In genomic region chr11:46099973-46100335, GRCh38 we compare ENCODE assay signal across 8 cellular contexts. TPM values are rescaled to one million over a fixed set of nuclear protein-coding genes. Genes with fewer than 3 reads are reported as not detected.
DNase-seq lines count a peak whose midpoint lies in the region; ATAC-seq and TF ChIP-seq lines count a peak whose summit lies in the region.

No MANE protein-coding gene starts in this region.

- DNase-seq in right cardiac atrium (no peak), Right ventricle myocardium inferior (ENCODE audit: missing footprints) (no peak), left lung (no peak), vagina (ENCODE audit: extremely low spot score in 2 of 2) (no peak), BE2C (no peak), KG1 (lab: John Stamatoyannopoulos, UW) (no peak)
- no peak for DNase-seq in activated CD4-positive, alpha-beta memory T cell treated with anti-CD3 and anti-CD28 coated beads for 36 hours
- DNase-seq in stimulated activated CD8-positive, alpha-beta memory T cell treated with anti-CD3 and anti-CD28 coated beads, Interleukin-4, amount 100 ng/mL, for 48 hours, result no peak

- no peak overlapping the region for H3K27ac Mint-ChIP-seq in activated CD4-positive, alpha-beta memory T cell treated with anti-CD3 and anti-CD28 coated beads for 36 hours

- TF ChIP-seq CTCF in left lung (IDR thresholded peaks at IDR 0.05) (no peak), vagina (IDR thresholded peaks at IDR 0.05) (no peak), BE2C (IDR thresholded peaks at IDR 0.05; ENCODE audit: low read depth, low read length) (no peak)

- peak overlapping the region; percentile 34 for H3K4me3 Mint-ChIP-seq in activated CD4-positive, alpha-beta memory T cell treated with anti-CD3 and anti-CD28 coated beads for 36 hours

- 21% methylated on average over 1 of the region's 1 CpG for WGBS in right cardiac atrium

- H3K4me3 ChIP-seq in right cardiac atrium (ENCODE audit: low read length) (peak overlapping the region; percentile 47), left lung (no peak overlapping the region), vagina (peak overlapping the region in 1 of 2 donors; percentile 15), BE2C (ENCODE audit: low read depth, low read length) (no peak overlapping the region)

- H3K27me3 Mint-ChIP-seq in activated CD4-positive, alpha-beta memory T cell treated with anti-CD3 and anti-CD28 coated beads for 36 hours, result no peaks in the 10 kb centered on the region

- H3K36me3 ChIP-seq in left lung (no peaks in the 10 kb centered on the region), vagina (no peaks in the 10 kb centered on the region), BE2C (no peaks in the 10 kb centered on the region)

- no peak for ATAC-seq in right cardiac atrium
- ATAC-seq in Right ventricle myocardium inferior, result no peak
- peak; percentile 61 for ATAC-seq in left lung

- H3K4me1 Mint-ChIP-seq in activated CD4-positive, alpha-beta memory T cell treated with anti-CD3 and anti-CD28 coated beads for 36 hours (ENCODE audit: low read depth), result peaks cover 35% of the 10 kb centered on the region

- no peak overlapping the region for H3K27ac ChIP-seq in right cardiac atrium (ENCODE audit: low read length)
- H3K27ac ChIP-seq in left lung, result peak overlapping the region; percentile 58 to 74
- peak overlapping the region; percentile 49 for H3K27ac ChIP-seq in vagina

- H3K9me3 ChIP-seq in right cardiac atrium (ENCODE audit: control insufficient read depth, low read length), result no peaks in the 10 kb centered on the region
- no peaks in the 10 kb centered on the region for H3K9me3 ChIP-seq in left lung
- H3K9me3 ChIP-seq in vagina, result no peaks in the 10 kb centered on the region
- no peaks in the 10 kb centered on the region for H3K9me3 ChIP-seq in BE2C

- intact Hi-C loops in right cardiac atrium (cut with DNase I) (no loop called here), Right ventricle myocardium inferior (cut with DNase I) (no loop called here), left lung (cut with DNase I) (no loop called here), vagina (cut with DNase I) (no loop called here)
- intact Hi-C loops in activated CD4-positive, alpha-beta memory T cell treated with anti-CD3 and anti-CD28 coated beads for 36 hours (cut with micrococcal nuclease), result no loop called here

- H3K27me3 ChIP-seq in right cardiac atrium (ENCODE audit: control insufficient read depth, insufficient read depth) (no peaks in the 10 kb centered on the region), left lung (no peaks in the 10 kb centered on the region), vagina (no peaks in the 10 kb centered on the region), BE2C (no peaks in the 10 kb centered on the region)

- no peaks in the 10 kb centered on the region for H3K9me3 Mint-ChIP-seq in activated CD4-positive, alpha-beta memory T cell treated with anti-CD3 and anti-CD28 coated beads for 36 hours

- TF ChIP-seq POLR2A in vagina (IDR thresholded peaks at IDR 0.05), result no peak

- CTCF ChIA-PET in activated CD4-positive, alpha-beta memory T cell treated with anti-CD3 and anti-CD28 coated beads for 36 hours (lab: Charles Lee), result interaction anchor here (1.7 kb wide), 1 partner anchor 135 kb away, joined by 4 read pairs; no protein-coding TSS in a partner anchor

- H3K4me1 ChIP-seq in right cardiac atrium (ENCODE audit: control insufficient read depth, insufficient read depth, low read length) (peaks cover 9% of the 10 kb centered on the region), left lung (peaks cover 4 to 35% of the 10 kb centered on the region in 2 donors), vagina (peaks cover 56% of the 10 kb centered on the region), BE2C (peaks cover 6% of the 10 kb centered on the region)

- no peaks in the 10 kb centered on the region for H3K36me3 Mint-ChIP-seq in activated CD4-positive, alpha-beta memory T cell treated with anti-CD3 and anti-CD28 coated beads for 36 hours

- POLR2A ChIA-PET in activated CD4-positive, alpha-beta memory T cell treated with anti-CD3 and anti-CD28 coated beads for 36 hours (lab: Charles Lee), result interaction anchor here (0.7 kb wide), 2 partner anchors 14 to 316 kb away, joined by 3 read pairs; no protein-coding TSS in a partner anchor

RNA-seq across cellular contexts. Expression of gene PHF21A, which starts 21.3 kb away (rescaled TPM):
- 10 to 100 TPM; 50.5 to 57.3 (median 52.2) TPM for total RNA-seq in right cardiac atrium
- polyA plus RNA-seq in right cardiac atrium, result 23.6 TPM
- 35.4 TPM for total RNA-seq in Right ventricle myocardium inferior
- total RNA-seq in activated CD4-positive, alpha-beta memory T cell treated with anti-CD3 and anti-CD28 coated beads for 36 hours, result 10 to 100 TPM; 38.0 to 40.0 TPM
- total RNA-seq in left lung, result 10 to 100 TPM; 36.2 to 51.4 TPM
- total RNA-seq in vagina, result 66.8 TPM
- polyA plus RNA-seq in BE2C (2012; ENCODE audit: insufficient read depth, insufficient read length, low read depth), result 19.6 TPM
